Comparison of ENCODE assay signal across 1 cellular context in the genomic region with DNA sequence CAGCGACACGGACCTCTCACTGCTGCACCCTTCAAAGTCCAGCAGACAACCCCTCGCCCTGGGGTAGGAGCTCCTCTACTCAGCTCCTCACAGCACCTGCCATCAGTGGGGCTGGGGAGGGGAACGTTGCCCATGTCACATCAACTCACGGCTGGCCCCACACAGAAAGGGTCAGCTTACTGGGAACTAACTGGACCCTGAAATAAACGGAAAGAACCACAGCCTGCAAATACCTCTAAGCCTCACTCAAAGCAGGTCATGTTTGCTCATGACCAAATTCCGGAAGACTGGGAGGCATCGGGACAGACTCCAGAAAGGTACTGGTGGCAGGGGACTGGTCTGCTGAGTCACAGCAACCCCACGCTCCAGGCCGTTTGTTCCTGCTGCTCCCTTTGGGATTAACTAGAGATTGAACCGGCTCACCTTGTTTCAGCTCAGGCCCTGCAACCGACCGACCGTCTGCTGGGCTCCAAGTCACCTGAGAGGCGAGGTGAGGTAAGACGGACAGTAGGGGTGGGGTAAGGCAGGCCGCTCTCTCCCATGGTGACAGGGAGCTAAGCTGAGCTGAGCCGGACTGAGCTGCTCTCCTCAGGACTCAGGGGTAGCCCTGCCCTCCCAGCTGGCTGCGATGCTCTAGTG.
TF ChIP-seq lines count a peak whose summit lies in the region.

No MANE protein-coding gene starts in this region.

TF ChIP-seq in HCT116, 20 proteins besides CTCF, POLR2A, EP300 and RAD21 (continued from another document):
- TF ChIP-seq SP1 (IDR thresholded peaks at IDR 0.05; ENCODE audit: low read depth), result no peak
- TF ChIP-seq EZH2 (IDR thresholded peaks at IDR 0.05), result no peak
- TF ChIP-seq TCF7L2 (IDR thresholded peaks at IDR 0.05; ENCODE audit: borderline replicate concordance, extremely low read depth, insufficient read depth, insufficient read length), result no peak
- no peak for TF ChIP-seq CEBPB (IDR thresholded peaks at IDR 0.05; ENCODE audit: low read depth)
- TF ChIP-seq SIN3A (IDR thresholded peaks at IDR 0.05; ENCODE audit: low read depth), result no peak
- TF ChIP-seq, protein P1, sequence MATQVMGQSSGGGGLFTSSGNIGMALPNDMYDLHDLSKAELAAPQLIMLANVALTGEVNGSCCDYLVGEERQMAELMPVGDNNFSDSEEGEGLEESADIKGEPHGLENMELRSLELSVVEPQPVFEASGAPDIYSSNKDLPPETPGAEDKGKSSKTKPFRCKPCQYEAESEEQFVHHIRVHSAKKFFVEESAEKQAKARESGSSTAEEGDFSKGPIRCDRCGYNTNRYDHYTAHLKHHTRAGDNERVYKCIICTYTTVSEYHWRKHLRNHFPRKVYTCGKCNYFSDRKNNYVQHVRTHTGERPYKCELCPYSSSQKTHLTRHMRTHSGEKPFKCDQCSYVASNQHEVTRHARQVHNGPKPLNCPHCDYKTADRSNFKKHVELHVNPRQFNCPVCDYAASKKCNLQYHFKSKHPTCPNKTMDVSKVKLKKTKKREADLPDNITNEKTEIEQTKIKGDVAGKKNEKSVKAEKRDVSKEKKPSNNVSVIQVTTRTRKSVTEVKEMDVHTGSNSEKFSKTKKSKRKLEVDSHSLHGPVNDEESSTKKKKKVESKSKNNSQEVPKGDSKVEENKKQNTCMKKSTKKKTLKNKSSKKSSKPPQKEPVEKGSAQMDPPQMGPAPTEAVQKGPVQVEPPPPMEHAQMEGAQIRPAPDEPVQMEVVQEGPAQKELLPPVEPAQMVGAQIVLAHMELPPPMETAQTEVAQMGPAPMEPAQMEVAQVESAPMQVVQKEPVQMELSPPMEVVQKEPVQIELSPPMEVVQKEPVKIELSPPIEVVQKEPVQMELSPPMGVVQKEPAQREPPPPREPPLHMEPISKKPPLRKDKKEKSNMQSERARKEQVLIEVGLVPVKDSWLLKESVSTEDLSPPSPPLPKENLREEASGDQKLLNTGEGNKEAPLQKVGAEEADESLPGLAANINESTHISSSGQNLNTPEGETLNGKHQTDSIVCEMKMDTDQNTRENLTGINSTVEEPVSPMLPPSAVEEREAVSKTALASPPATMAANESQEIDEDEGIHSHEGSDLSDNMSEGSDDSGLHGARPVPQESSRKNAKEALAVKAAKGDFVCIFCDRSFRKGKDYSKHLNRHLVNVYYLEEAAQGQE (IDR thresholded peaks at IDR 0.05; ENCODE audit: low read depth), result no peak
- TF ChIP-seq ZNF274 (IDR thresholded peaks at IDR 0.05; ENCODE audit: low read depth, low read length), result no peak
- no peak for TF ChIP-seq POLR2AphosphoS5 (IDR thresholded peaks at IDR 0.05; ENCODE audit: low read depth, low read length)
- TF ChIP-seq EGR1 (IDR thresholded peaks at IDR 0.05; ENCODE audit: low read depth), result no peak
- TF ChIP-seq SRF (IDR thresholded peaks at IDR 0.05; ENCODE audit: low read depth), result no peak
- TF ChIP-seq JUND (IDR thresholded peaks at IDR 0.05), result no peak
